In the genomic region with DNA sequence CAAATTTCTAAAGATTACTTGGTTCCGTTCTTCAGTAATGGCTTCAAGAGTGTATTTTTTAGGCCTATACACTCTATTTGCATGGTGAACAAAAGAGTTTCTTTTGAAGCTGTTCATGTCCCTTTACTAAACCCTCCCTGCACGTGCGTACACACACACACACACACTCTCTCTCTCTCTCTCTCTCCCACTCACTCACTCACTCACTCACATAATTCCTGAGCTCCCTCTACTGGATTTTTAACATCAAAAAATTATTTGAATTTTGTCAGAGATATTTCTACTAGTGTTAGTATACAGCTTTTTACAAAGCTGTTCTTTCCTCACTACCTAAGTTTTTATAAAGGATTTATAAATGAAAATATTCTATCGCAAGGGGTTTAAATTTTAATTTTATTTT, we compare ENCODE assay signal across 12 cellular contexts.
A peak's percentile ranks its signal among the peaks of the same experiment; 100 is the strongest.
DNase-seq lines count a peak whose midpoint lies in the region; ATAC-seq and TF ChIP-seq lines count a peak whose summit lies in the region.
"Had no signal": no experiment of that assay in that cellular context is flagged by ENCODE, and none has a peak within 500 bp of the region (broad histone marks: within the 10 kb centered on the region; RNA-seq: fewer than 3 reads in every experiment).

No MANE protein-coding gene starts in this region.

- H4K8ac ChIP-seq in mesenchymal stem cell (ENCODE audit: low read length) = no peak overlapping the region

- no peak for TF ChIP-seq CTCF in astrocyte of the spinal cord (IDR thresholded peaks at IDR 0.05; ENCODE audit: low read depth, low read length)
- TF ChIP-seq CTCF in mucosa of descending colon (IDR thresholded peaks at IDR 0.05) = no peak

- H2AK5ac ChIP-seq in mesenchymal stem cell (ENCODE audit: low read length, severe bottlenecking) = no peak overlapping the region

- intact Hi-C loops in mucosa of descending colon (cut with DNase I, micrococcal nuclease) = no loop called here

- no peak overlapping the region for H4K91ac ChIP-seq in mesenchymal stem cell (ENCODE audit: low read length)

- H2BK15ac ChIP-seq in mesenchymal stem cell (ENCODE audit: low read depth, poor library complexity, severe bottlenecking) = no peak overlapping the region

- in situ Hi-C loops in astrocyte of the spinal cord (cut with HindIII; ENCODE audit: low sequenced_read_pairs) = no loop called here

- no peak overlapping the region for H3K18ac ChIP-seq in mesenchymal stem cell (ENCODE audit: low read depth in 1 of 2, low read length in 2 of 2)

- H2BK12ac ChIP-seq in mesenchymal stem cell (ENCODE audit: low read length in 2 of 2) = no peak overlapping the region

- H3K4me2 ChIP-seq in mesenchymal stem cell (ENCODE audit: low read length, poor library complexity, severe bottlenecking) = no peak overlapping the region

- no peak overlapping the region for H3K9ac ChIP-seq in mesenchymal stem cell (ENCODE audit: low read length)

- no peaks in the 10 kb centered on the region for H3K9me3 ChIP-seq in mesenchymal stem cell (ENCODE audit: control insufficient read depth, low read length)
- H3K9me3 ChIP-seq in mucosa of descending colon = no peaks in the 10 kb centered on the region
- H3K9me3 ChIP-seq: sigmoid colon, stomach had no signal

- DNase-seq in EH (ENCODE audit: low read depth) = peak; percentile 34
- peak; percentile 23 for DNase-seq in MV-4-11 (lab: John Stamatoyannopoulos, UW)
- DNase-seq in astrocyte of the spinal cord (ENCODE audit: low read depth, low spot score) = peak; percentile 37
- DNase-seq in mesenchymal stem cell = peak; percentile 42
- DNase-seq in activated effector memory CD4-positive, alpha-beta T cell treated with anti-CD3 and anti-CD28 coated beads, Interleukin-2, amount 50 U/mL, for 16 hours = no peak
- no peak for DNase-seq in mucosa of descending colon
- DNase-seq: aorta, NCI-H1930, sigmoid colon, stomach had no signal

- H3K36me3 ChIP-seq in mesenchymal stem cell (ENCODE audit: control insufficient read depth in 1 of 2, insufficient read depth in 2 of 2, low read depth in 1 of 2, low read length in 2 of 2) (peaks cover 47 to 77% of the 10 kb centered on the region in 2 experiments), mucosa of descending colon (ENCODE audit: low read depth) (peaks cover 7% of the 10 kb centered on the region)

- H3K27ac ChIP-seq in mesenchymal stem cell (ENCODE audit: low read length, poor library complexity, severe bottlenecking) = no peak overlapping the region
- H3K27ac ChIP-seq: sigmoid colon, stomach had no signal

- no peak overlapping the region for H2BK5ac ChIP-seq in mesenchymal stem cell (ENCODE audit: low read depth, low read length, poor library complexity, severe bottlenecking)

- ATAC-seq in GM21717 (IDR thresholded peaks at IDR 0.05; ENCODE audit: unreplicated experiment) (no peak), GM21381 (IDR thresholded peaks at IDR 0.05; ENCODE audit: unreplicated experiment) (no peak), mucosa of descending colon (no peak)

- H3K4me1 ChIP-seq in mesenchymal stem cell (ENCODE audit: control insufficient read depth, insufficient read depth, low read depth, low read length) (peaks cover 4% of the 10 kb centered on the region), mucosa of descending colon (ENCODE audit: low read depth) (no peaks in the 10 kb centered on the region)
- H3K4me1 ChIP-seq: stomach had no signal

- no peak overlapping the region for H3K23ac ChIP-seq in mesenchymal stem cell (ENCODE audit: low read length in 2 of 2)

- H3K27me3 ChIP-seq in mesenchymal stem cell (ENCODE audit: control insufficient read depth in 1 of 2, insufficient read depth in 1 of 2, low read length in 2 of 2) = no peaks in the 10 kb centered on the region
- H3K27me3 ChIP-seq: sigmoid colon, stomach had no signal

- H3K14ac ChIP-seq in mesenchymal stem cell (ENCODE audit: low read length in 2 of 2) = no peak overlapping the region

- no peak overlapping the region for H3K4me3 ChIP-seq in astrocyte of the spinal cord (ENCODE audit: low read depth, low read length)
- H3K4me3 ChIP-seq in mesenchymal stem cell (ENCODE audit: insufficient read depth in 1 of 2, low read depth in 1 of 2, low read length in 2 of 2) = no peak overlapping the region
- H3K4me3 ChIP-seq in mucosa of descending colon = no peak overlapping the region
- H3K4me3 ChIP-seq: sigmoid colon, stomach had no signal

- H3K4ac ChIP-seq in mesenchymal stem cell (ENCODE audit: low read depth in 1 of 2, low read length in 2 of 2) = no peak overlapping the region

- H2BK120ac ChIP-seq in mesenchymal stem cell (ENCODE audit: low read depth, low read length) = no peak overlapping the region

- no peak overlapping the region for H2AFZ ChIP-seq in mesenchymal stem cell (ENCODE audit: low read depth, low read length)

- WGBS in mesenchymal stem cell = 41% methylated on average over 2 of the region's 4 CpGs

- peaks cover 24% of the 10 kb centered on the region for H3K79me1 ChIP-seq in mesenchymal stem cell (replicated peaks; ENCODE audit: low read length, poor library complexity, severe bottlenecking)

Comparison
In these comparisons a context has a peak if more than half of its experiments do, and no peak if none do; other contexts are left out.
1. DNase-seq: peak in EH (single experiment), MV-4-11 (single experiment), astrocyte of the spinal cord (single experiment) and mesenchymal stem cell (single experiment); none in activated effector memory CD4-positive, alpha-beta T cell treated with anti-CD3 and anti-CD28 coated beads, Interleukin-2, amount 50 U/mL, for 16 hours (single experiment) and mucosa of descending colon (0 of 3).